21 cellular contexts compared by ENCODE assay signal in genomic region chr2:8327371-8328100, GRCh38.
DNase-seq lines count a peak whose midpoint lies in the region; ATAC-seq and TF ChIP-seq lines count a peak whose summit lies in the region.
"Had no signal": no experiment of that assay in that cellular context is flagged by ENCODE, and none has a peak within 500 bp of the region (broad histone marks: within the 10 kb centered on the region; RNA-seq: fewer than 3 reads in every experiment).

No MANE protein-coding gene starts in this region.

- peaks cover 60% of the 10 kb centered on the region for H3K4me1 Mint-ChIP-seq in activated CD8-positive, alpha-beta memory T cell treated with anti-CD3 and anti-CD28 coated beads, Interleukin-2, amount 10 ng/mL, durations not matched to agents 7 days and 5 days
- H3K4me1 Mint-ChIP-seq in osteocyte (ENCODE audit: unreplicated experiment) = no peaks in the 10 kb centered on the region

- CTCF ChIA-PET in activated CD8-positive, alpha-beta memory T cell treated with anti-CD3 and anti-CD28 coated beads, Interleukin-2, amount 10 ng/mL, durations not matched to agents 7 days and 5 days (lab: Charles Lee) = interaction anchor here (0.7 to 1.7 kb wide), 3 partner anchors 9 to 78 kb away, joined by 3 to 7 read pairs (median 3); no protein-coding TSS in a partner anchor

- TF ChIP-seq CTCF in NB4 (IDR thresholded peaks at IDR 0.05; ENCODE audit: low read depth, low read length) (no peak), osteocyte (IDR thresholded peaks at IDR 0.05) (no peak)

- no peak overlapping the region for H3K27ac Mint-ChIP-seq in activated CD8-positive, alpha-beta memory T cell treated with anti-CD3 and anti-CD28 coated beads, Interleukin-2, amount 10 ng/mL, durations not matched to agents 7 days and 5 days
- no peak overlapping the region for H3K27ac Mint-ChIP-seq in osteocyte (ENCODE audit: unreplicated experiment)

- peak; percentile 55 for DNase-seq in activated CD8-positive, alpha-beta memory T cell treated with anti-CD3 and anti-CD28 coated beads for 24 hours
- no peak for DNase-seq in activated CD8-positive, alpha-beta memory T cell treated with anti-CD3 and anti-CD28 coated beads, Interleukin-2, amount 10 ng/mL, durations not matched to agents 7 days and 5 days
- DNase-seq in NB4 (ENCODE audit: low read depth) (peak; percentile 34), islet precursor cell (peak; percentile 34), osteocyte (ENCODE audit: extremely low spot score, unreplicated experiment) (peak; percentile 73), LoVo (ENCODE audit: low spot score) (no peak), iPS-NIHi11 (ENCODE audit: low spot score) (no peak)
- DNase-seq: 8988T, EL, GF-D8, Kasumi-1, NCI-H1092 treated with DMSO at 0.1 percent for 48 hours, NCI-H1436 treated with DMSO at 0.1 percent for 48 hours, NCI-H1930, NCI-H2227 treated with DMSO at 0.1 percent for 48 hours, NCI-H510A treated with DMSO at 0.1 percent for 48 hours, NCI-H748 treated with DMSO at 0.1 percent for 48 hours, PC-9, SHP77 treated with DMSO at 0.1 percent for 48 hours had no signal

- peaks cover 11% of the 10 kb centered on the region for H3K27me3 Mint-ChIP-seq in activated CD8-positive, alpha-beta memory T cell treated with anti-CD3 and anti-CD28 coated beads, Interleukin-2, amount 10 ng/mL, durations not matched to agents 7 days and 5 days
- peaks cover 21% of the 10 kb centered on the region for H3K27me3 Mint-ChIP-seq in osteocyte (ENCODE audit: unreplicated experiment)

- H3K4me3 ChIP-seq in NB4 (ENCODE audit: low read depth, low read length) = no peak overlapping the region
- H3K4me3 ChIP-seq: PC-9, SK-N-MC had no signal

- no peak for ATAC-seq in activated CD8-positive, alpha-beta memory T cell treated with anti-CD3 and anti-CD28 coated beads, Interleukin-2, amount 10 ng/mL, durations not matched to agents 7 days and 5 days
- ATAC-seq in HG03469 (IDR thresholded peaks at IDR 0.05; ENCODE audit: unreplicated experiment) = no peak

- no peak for TF ChIP-seq POLR2A in NB4 (IDR thresholded peaks at IDR 0.05; ENCODE audit: extremely low read depth, insufficient read length)

- no peaks in the 10 kb centered on the region for H3K9me3 Mint-ChIP-seq in activated CD8-positive, alpha-beta memory T cell treated with anti-CD3 and anti-CD28 coated beads, Interleukin-2, amount 10 ng/mL, durations not matched to agents 7 days and 5 days (ENCODE audit: low read depth)
- peaks cover 3% of the 10 kb centered on the region for H3K9me3 Mint-ChIP-seq in osteocyte (ENCODE audit: unreplicated experiment)

- peaks cover 4% of the 10 kb centered on the region for H3K36me3 Mint-ChIP-seq in activated CD8-positive, alpha-beta memory T cell treated with anti-CD3 and anti-CD28 coated beads, Interleukin-2, amount 10 ng/mL, durations not matched to agents 7 days and 5 days
- no peaks in the 10 kb centered on the region for H3K36me3 Mint-ChIP-seq in osteocyte (ENCODE audit: unreplicated experiment)

- no peak overlapping the region for H3K4me3 Mint-ChIP-seq in activated CD8-positive, alpha-beta memory T cell treated with anti-CD3 and anti-CD28 coated beads, Interleukin-2, amount 10 ng/mL, durations not matched to agents 7 days and 5 days
- H3K4me3 Mint-ChIP-seq in osteocyte (ENCODE audit: unreplicated experiment) = no peak overlapping the region

Comparison
In these comparisons a context has a peak if more than half of its experiments do, and no peak if none do; other contexts are left out.
1. DNase-seq: peak in activated CD8-positive, alpha-beta memory T cell treated with anti-CD3 and anti-CD28 coated beads for 24 hours (single experiment), NB4 (single experiment), islet precursor cell (single experiment) and osteocyte (single experiment); none in activated CD8-positive, alpha-beta memory T cell treated with anti-CD3 and anti-CD28 coated beads, Interleukin-2, amount 10 ng/mL, durations not matched to agents 7 days and 5 days (single experiment), LoVo (single experiment) and iPS-NIHi11 (single experiment).